In the genomic region with DNA sequence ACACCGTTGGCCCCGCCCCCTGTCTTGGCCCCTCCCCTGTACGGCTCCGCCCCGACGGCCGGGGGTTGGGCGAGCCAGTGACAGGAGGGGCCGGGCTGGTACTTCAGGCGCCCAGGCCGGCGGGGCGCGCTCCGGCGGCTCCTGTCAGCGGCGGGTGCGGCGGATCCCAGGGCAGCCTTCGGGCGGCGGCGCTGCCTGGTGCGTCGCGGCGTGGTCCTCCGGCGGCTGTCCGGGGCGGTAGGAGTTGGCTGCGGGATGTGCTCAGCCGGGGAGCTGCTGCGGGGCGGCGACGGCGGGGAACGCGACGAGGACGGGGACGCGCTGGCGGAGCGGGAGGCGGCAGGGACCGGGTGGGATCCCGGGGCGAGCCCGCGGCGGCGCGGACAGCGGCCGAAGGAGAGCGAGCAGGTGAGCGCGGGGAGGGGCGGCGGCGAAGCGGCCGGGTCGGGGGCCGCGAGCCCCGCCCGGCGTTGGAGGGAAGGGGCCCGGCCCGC, we compare ENCODE assay signal across 8 cellular contexts. TPM values are rescaled to one million over a fixed set of nuclear protein-coding genes. Genes with fewer than 3 reads are reported as not detected.
A peak's percentile ranks its signal among the peaks of the same experiment; 100 is the strongest.
DNase-seq lines count a peak whose midpoint lies in the region; ATAC-seq and TF ChIP-seq lines count a peak whose summit lies in the region.

FAM241A (plus strand) TSS at position 129 of the 494 bp plus-strand sequence; CDS start at position 256, 127 bp downstream.

- ATAC-seq in sciatic nerve = peak; percentile 99

- H3F3A ChIP-seq in MM.1S (ENCODE audit: insufficient read depth, low read length) = peaks cover 7% of the 10 kb centered on the region

- intact Hi-C loops in ascending aorta (cut with DNase I) = loop anchor here (1.0 to 5.0 kb wide), 5 partner anchors 19 to 492 kb away; partner anchors contain the start of genes AP1AR, LARP7, TIFA and ZGRF1
- intact Hi-C loops in sciatic nerve (cut with DNase I) = no loop called here

- H3K4me1 Mint-ChIP-seq in T-helper 2 cell treated with Interferon-gamma antibody and Interleukin-4, amounts not matched to agents 5 μg/mL and 100 μg/mL, for 36 hours (ENCODE audit: low read depth) = peaks cover 38% of the 10 kb centered on the region

- H3K36me3 Mint-ChIP-seq in T-helper 2 cell treated with Interferon-gamma antibody and Interleukin-4, amounts not matched to agents 5 μg/mL and 100 μg/mL, for 36 hours (ENCODE audit: low read depth) = no peaks in the 10 kb centered on the region

- no peaks in the 10 kb centered on the region for H3K36me3 ChIP-seq in HAP-1 (replicated peaks)
- H3K36me3 ChIP-seq in MM.1S (replicated peaks; ENCODE audit: insufficient read depth, low read length) = no peaks in the 10 kb centered on the region
- no peaks in the 10 kb centered on the region for H3K36me3 ChIP-seq in ascending aorta
- H3K36me3 ChIP-seq in hepatocyte (replicated peaks; ENCODE audit: insufficient read depth, low read depth) = no peaks in the 10 kb centered on the region

- H3K27me3 ChIP-seq in HAP-1 (ENCODE audit: low read depth) (no peaks in the 10 kb centered on the region), MM.1S (replicated peaks; ENCODE audit: insufficient read depth, low read length) (no peaks in the 10 kb centered on the region), ascending aorta (no peaks in the 10 kb centered on the region), hepatocyte (peaks cover 3% of the 10 kb centered on the region)

- H2AFZ ChIP-seq in MM.1S (ENCODE audit: low read length) = peak within 1 kb of the TSS; percentile 81
- H2AFZ ChIP-seq in hepatocyte = peak within 1 kb of the TSS; percentile 72

- peak within 1 kb of the TSS; percentile 74; the same call in 1 of the 2 replicates for H3K9ac ChIP-seq in MM.1S (ENCODE audit: low read length)

- H3K27me3 Mint-ChIP-seq in T-helper 2 cell treated with Interferon-gamma antibody and Interleukin-4, amounts not matched to agents 5 μg/mL and 100 μg/mL, for 36 hours (ENCODE audit: low read depth) = no peaks in the 10 kb centered on the region

- 1% methylated on average over 14 of the region's 74 CpGs for WGBS in hepatocyte (ENCODE audit: low lambda C conversion rate, missing lambda C conversion rate)

- in situ Hi-C loops in HAP-1 (cut with MboI; ENCODE audit: low sequenced_read_pairs) = no loop called here

- H4K20me1 ChIP-seq in MM.1S (ENCODE audit: insufficient read depth, low read length) = no peaks in the 10 kb centered on the region
- no peaks in the 10 kb centered on the region for H4K20me1 ChIP-seq in hepatocyte (ENCODE audit: insufficient read depth, poor library complexity, severe bottlenecking)

- H3K9me2 ChIP-seq in MM.1S (replicated peaks; ENCODE audit: insufficient read depth, low read length) (no peaks in the 10 kb centered on the region), hepatocyte (replicated peaks; ENCODE audit: insufficient read depth) (no peaks in the 10 kb centered on the region)

- no peak for TF ChIP-seq CTCF in GM10266 (IDR thresholded peaks at IDR 0.05; ENCODE audit: control insufficient read depth, insufficient read depth, low read depth, missing control alignments)
- no peak for TF ChIP-seq CTCF in MM.1S (IDR thresholded peaks at IDR 0.05; ENCODE audit: low read length)
- no peak for TF ChIP-seq CTCF in ascending aorta (IDR thresholded peaks at IDR 0.05)
- TF ChIP-seq CTCF in hepatocyte (IDR thresholded peaks at IDR 0.05; ENCODE audit: poor library complexity) = no peak

- peak within 1 kb of the TSS; percentile 80 for H3K4me2 ChIP-seq in MM.1S (ENCODE audit: low read depth, low read length)
- H3K4me2 ChIP-seq in hepatocyte = peak within 1 kb of the TSS; percentile 81

- no peaks in the 10 kb centered on the region for H3K9me3 ChIP-seq in HAP-1
- no peaks in the 10 kb centered on the region for H3K9me3 ChIP-seq in MM.1S (replicated peaks; ENCODE audit: insufficient read depth, low read length)
- no peaks in the 10 kb centered on the region for H3K9me3 ChIP-seq in ascending aorta
- H3K9me3 ChIP-seq in hepatocyte (ENCODE audit: low read depth) = no peaks in the 10 kb centered on the region

- H3K27ac ChIP-seq in MM.1S (ENCODE audit: low read length) (peak within 1 kb of the TSS; percentile 36; the same call in 1 of the 2 replicates), ascending aorta (peak within 1 kb of the TSS; percentile 77 to 89), hepatocyte (peak within 1 kb of the TSS; percentile 78)

- H3K27ac Mint-ChIP-seq in T-helper 2 cell treated with Interferon-gamma antibody and Interleukin-4, amounts not matched to agents 5 μg/mL and 100 μg/mL, for 36 hours = peak within 1 kb of the TSS; percentile 82

- H3K79me2 ChIP-seq in MM.1S (ENCODE audit: low read length) (peaks cover 20% of the 10 kb centered on the region), hepatocyte (peaks cover 8% of the 10 kb centered on the region)

- H3K4me3 ChIP-seq in HAP-1 (peak within 1 kb of the TSS; percentile 69), MM.1S (ENCODE audit: low read length) (peak within 1 kb of the TSS; percentile 99), ascending aorta (peak within 1 kb of the TSS; percentile 76 to 96), hepatocyte (peak within 1 kb of the TSS; percentile 74)

- H3K4me1 ChIP-seq in HAP-1 = peaks cover 12% of the 10 kb centered on the region
- peaks cover 10% of the 10 kb centered on the region; the same call in 1 of the 2 replicates for H3K4me1 ChIP-seq in MM.1S (ENCODE audit: low read length)
- H3K4me1 ChIP-seq in ascending aorta = peaks cover 0 to 5% of the 10 kb centered on the region in 2 donors
- H3K4me1 ChIP-seq in hepatocyte (ENCODE audit: insufficient read depth) = no peaks in the 10 kb centered on the region

- H3K4me3 Mint-ChIP-seq in T-helper 2 cell treated with Interferon-gamma antibody and Interleukin-4, amounts not matched to agents 5 μg/mL and 100 μg/mL, for 36 hours = peak within 1 kb of the TSS; percentile 97

- peak; percentile 96 for DNase-seq in GM10266 (ENCODE audit: extremely low spot score)
- DNase-seq in HAP-1 (ENCODE audit: low spot score in 2 of 2) = peak; percentile 71 to 91
- peak; percentile 85 for DNase-seq in MM.1S
- DNase-seq in T-helper 2 cell treated with Interferon-gamma antibody and Interleukin-4, amounts not matched to agents 5 μg/mL and 100 μg/mL, for 36 hours (ENCODE audit: low spot score) = peak; percentile 84
- peak; percentile 62 to 94 for DNase-seq in ascending aorta (ENCODE audit: low spot score in 2 of 2)
- DNase-seq in hepatocyte (ENCODE audit: low spot score) = peak; percentile 93
- DNase-seq in sciatic nerve (ENCODE audit: low spot score) = peak; percentile 93
- no peak for DNase-seq in NCI-H128 (lab: John Stamatoyannopoulos, UW; ENCODE audit: unreplicated experiment)

- H3K9me3 Mint-ChIP-seq in T-helper 2 cell treated with Interferon-gamma antibody and Interleukin-4, amounts not matched to agents 5 μg/mL and 100 μg/mL, for 36 hours = no peaks in the 10 kb centered on the region

RNA-seq across cellular contexts. Expression of gene FAM241A, which starts in this region (rescaled TPM):
- total RNA-seq in ascending aorta (6.8 TPM), hepatocyte (2.0 and 3.2 TPM in 2 replicates), sciatic nerve (7.1 TPM)
- 2.3 and 2.9 TPM in 2 replicates for polyA plus RNA-seq in hepatocyte
